ENCODE assay signal across 3 cellular contexts in genomic region chr14:73494593-73494992, GRCh38.
TF ChIP-seq lines count a peak whose summit lies in the region.

No MANE protein-coding gene starts in this region.

TF ChIP-seq in HepG2, 621 proteins besides CTCF, POLR2A, EP300 and RAD21 (continues in another document):
- TF ChIP-seq ZFYVE20 (CRISPR knock-in tag; IDR thresholded peaks at IDR 0.05; ENCODE audit: borderline replicate concordance, low read depth) (no peak), ZNF142 (CRISPR knock-in tag; IDR thresholded peaks at IDR 0.05) (no peak), HIVEP1 (CRISPR knock-in tag; IDR thresholded peaks at IDR 0.05) (no peak), ZFP91 (CRISPR knock-in tag; IDR thresholded peaks at IDR 0.05; ENCODE audit: borderline replicate concordance) (no peak), HMGXB4 (CRISPR knock-in tag; IDR thresholded peaks at IDR 0.05; ENCODE audit: borderline replicate concordance in 1 of 2, low read depth in 1 of 2) (no peak)

TF ChIP-seq in HEK293, 187 proteins besides CTCF, POLR2A, EP300 and RAD21:
- TF ChIP-seq ZNF248 (tag by site-specific recombination; IDR thresholded peaks at IDR 0.05) (no peak), ZNF335 (tag by site-specific recombination; conservative IDR thresholded peaks at IDR 0.05) (no peak), ZNF549 (tag by site-specific recombination; IDR thresholded peaks at IDR 0.05) (no peak), ZNF707 (tag by site-specific recombination; IDR thresholded peaks at IDR 0.05) (no peak), ZNF121 (tag by site-specific recombination; IDR thresholded peaks at IDR 0.05) (peak; percentile 69; the same call in 1 of the 2 replicates)

TF ChIP-seq in WTC11, 78 proteins besides CTCF, POLR2A, EP300 and RAD21:
- no peak for TF ChIP-seq ESRRA (CRISPR knock-in tag; IDR thresholded peaks at IDR 0.05; ENCODE audit: borderline replicate concordance)
- no peak for TF ChIP-seq NFE2L1 (CRISPR knock-in tag; IDR thresholded peaks at IDR 0.05)
- no peak for TF ChIP-seq GRHL2 (CRISPR knock-in tag; IDR thresholded peaks at IDR 0.05; ENCODE audit: insufficient replicate concordance, severe bottlenecking)
- 0 out of 2 replicates have a peak, but pooled peaks have one; percentile 20 for TF ChIP-seq GTF2I (CRISPR knock-in tag; conservative IDR thresholded peaks at IDR 0.05)
- no peak for TF ChIP-seq OVOL2 (CRISPR knock-in tag; IDR thresholded peaks at IDR 0.05; ENCODE audit: borderline replicate concordance)
- no peak for TF ChIP-seq ZBTB21 (CRISPR knock-in tag; IDR thresholded peaks at IDR 0.05; ENCODE audit: borderline replicate concordance)
- TF ChIP-seq, protein P1, sequence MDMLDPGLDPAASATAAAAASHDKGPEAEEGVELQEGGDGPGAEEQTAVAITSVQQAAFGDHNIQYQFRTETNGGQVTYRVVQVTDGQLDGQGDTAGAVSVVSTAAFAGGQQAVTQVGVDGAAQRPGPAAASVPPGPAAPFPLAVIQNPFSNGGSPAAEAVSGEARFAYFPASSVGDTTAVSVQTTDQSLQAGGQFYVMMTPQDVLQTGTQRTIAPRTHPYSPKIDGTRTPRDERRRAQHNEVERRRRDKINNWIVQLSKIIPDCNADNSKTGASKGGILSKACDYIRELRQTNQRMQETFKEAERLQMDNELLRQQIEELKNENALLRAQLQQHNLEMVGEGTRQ (CRISPR knock-in tag; IDR thresholded peaks at IDR 0.05): no peak
